In the genomic region with DNA sequence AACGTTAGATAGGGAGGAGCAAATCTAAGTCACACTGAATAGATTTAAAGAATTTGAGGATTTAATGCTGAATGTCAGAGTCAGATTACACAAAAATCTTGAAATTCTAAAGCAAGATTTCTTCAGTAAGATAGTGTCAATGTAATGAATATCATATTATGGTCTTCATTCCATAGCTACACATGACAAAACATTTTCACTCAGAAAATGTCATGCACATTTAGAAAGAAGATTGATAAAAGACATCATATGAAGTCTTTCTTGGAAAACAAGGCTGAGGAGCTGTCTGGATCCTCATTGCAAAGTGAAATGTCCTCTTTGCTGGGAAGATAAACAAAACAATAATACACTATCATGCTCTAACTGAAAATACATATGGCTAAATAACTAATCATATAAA, we compare ENCODE assay signal across 3 cellular contexts.
"Had no signal": no experiment of that assay in that cellular context is flagged by ENCODE, and none has a peak within 500 bp of the region (broad histone marks: within the 10 kb centered on the region; RNA-seq: fewer than 3 reads in every experiment).

No MANE protein-coding gene starts in this region.

- H3K4me3 ChIP-seq: GM12878 had no signal

- DNase-seq: GDM1, GF-D8 had no signal
